In the genomic region with DNA sequence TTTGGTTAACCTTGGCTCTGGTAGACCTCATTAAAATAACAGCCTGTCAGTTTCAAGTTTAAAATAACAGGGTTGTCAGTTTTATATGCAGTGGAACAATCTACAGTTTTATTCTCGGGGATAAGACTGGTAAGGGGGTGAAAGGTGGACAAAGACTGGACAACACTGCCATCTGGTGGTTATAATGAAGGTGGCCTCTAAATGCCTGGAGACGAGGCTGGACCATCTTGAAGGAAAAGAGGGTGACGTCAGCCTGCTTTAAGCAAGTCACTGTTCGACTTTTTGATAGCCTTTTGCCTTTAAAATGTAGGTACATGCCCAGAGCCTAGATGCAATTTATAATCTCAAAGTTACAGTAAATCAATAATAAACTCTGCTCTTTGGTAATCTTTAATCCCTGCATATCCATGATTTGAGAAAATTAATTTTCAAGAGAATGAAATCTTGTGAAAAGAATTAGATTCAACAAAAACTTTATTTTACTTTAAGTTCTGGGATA, we compare ENCODE assay signal across 8 cellular contexts.
DNase-seq lines count a peak whose midpoint lies in the region; ATAC-seq and TF ChIP-seq lines count a peak whose summit lies in the region.

No MANE protein-coding gene starts in this region.

- H3K4me3 ChIP-seq in left lung = no peak overlapping the region

- intact Hi-C loops in CD4-positive, alpha-beta T cell (cut with DNase I, micrococcal nuclease) = no loop called here
- intact Hi-C loops in left lung (cut with DNase I) = no loop called here

- TF ChIP-seq CTCF in CD4-positive, alpha-beta T cell (IDR thresholded peaks at IDR 0.05) = peak; percentile 90
- peak; percentile 95 for TF ChIP-seq CTCF in chondrocyte (IDR thresholded peaks at IDR 0.05)
- peak; percentile 88 to 90 for TF ChIP-seq CTCF in left lung (IDR thresholded peaks at IDR 0.05)

- H3K27ac ChIP-seq in CD4-positive, alpha-beta T cell (ENCODE audit: low read depth, low read length) = no peak overlapping the region
- no peak overlapping the region for H3K27ac ChIP-seq in left lung

- ATAC-seq in CD4-positive, alpha-beta T cell (ENCODE audit: poor library complexity) = peak; percentile 99
- peak; percentile 86 for ATAC-seq in GM19324 (IDR thresholded peaks at IDR 0.05; ENCODE audit: low FRiP score, unreplicated experiment)
- ATAC-seq in HG03354 (IDR thresholded peaks at IDR 0.05; ENCODE audit: poor library complexity, severe bottlenecking, unreplicated experiment) = peak; percentile 100
- ATAC-seq in activated CD4-positive, CD25-positive, alpha-beta regulatory T cell treated with anti-CD3 and anti-CD28 coated beads, Interleukin-2, amount 50 U/mL, for 24 hours = peak; percentile 92 to 93
- peak; percentile 99 for ATAC-seq in left lung

- H3K9me3 Mint-ChIP-seq in CD4-positive, alpha-beta T cell = no peaks in the 10 kb centered on the region
- H3K9me3 Mint-ChIP-seq in chondrocyte (ENCODE audit: low read depth) = no peaks in the 10 kb centered on the region

- H3K9me3 ChIP-seq in CD4-positive, alpha-beta T cell (ENCODE audit: control insufficient read depth, low read length) = no peaks in the 10 kb centered on the region
- H3K9me3 ChIP-seq in left lung = no peaks in the 10 kb centered on the region

- peak; percentile 25 to 56 (median 42) for DNase-seq in CD4-positive, alpha-beta T cell
- DNase-seq in NCI-H345 treated with DMSO at 0.1 percent for 48 hours (lab: John Stamatoyannopoulos, UW; ENCODE audit: unreplicated experiment) (peak; percentile 71), chondrocyte (ENCODE audit: low spot score) (no peak), left lung (no peak)
- peak; percentile 48 to 60 (median 53) for DNase-seq in stimulated activated CD4-positive, alpha-beta T cell treated with anti-CD3 and anti-CD28 coated beads, TNF-alpha, amount 100 ng/mL, for 24 hours (ENCODE audit: low read depth in 3 of 3)

- POLR2A ChIA-PET in CD4-positive, alpha-beta T cell (lab: Charles Lee) = no interaction called here

- CTCF ChIA-PET in CD4-positive, alpha-beta T cell (lab: Charles Lee) = interaction anchor here (0.9 kb wide), 1 partner anchor 11 kb away, joined by 3 read pairs; no protein-coding TSS in a partner anchor

- no peaks in the 10 kb centered on the region for H3K27me3 ChIP-seq in CD4-positive, alpha-beta T cell (ENCODE audit: control insufficient read depth, insufficient read depth, low read length)
- no peaks in the 10 kb centered on the region for H3K27me3 ChIP-seq in left lung

- no peak overlapping the region for H3K27ac Mint-ChIP-seq in CD4-positive, alpha-beta T cell
- H3K27ac Mint-ChIP-seq in chondrocyte (ENCODE audit: unreplicated experiment) = no peak overlapping the region

- no peaks in the 10 kb centered on the region for H3K36me3 Mint-ChIP-seq in CD4-positive, alpha-beta T cell (ENCODE audit: low read depth)
- peaks cover 2% of the 10 kb centered on the region for H3K36me3 Mint-ChIP-seq in chondrocyte (ENCODE audit: low read depth)

- peaks cover 15% of the 10 kb centered on the region for H3K27me3 Mint-ChIP-seq in CD4-positive, alpha-beta T cell
- H3K27me3 Mint-ChIP-seq in chondrocyte (ENCODE audit: low read depth) = no peaks in the 10 kb centered on the region

- no peaks in the 10 kb centered on the region for H3K36me3 ChIP-seq in left lung

- H3K4me1 Mint-ChIP-seq in CD4-positive, alpha-beta T cell (ENCODE audit: low read depth) = no peaks in the 10 kb centered on the region
- H3K4me1 Mint-ChIP-seq in chondrocyte (ENCODE audit: low read depth) = peaks cover 22% of the 10 kb centered on the region

- H3K4me1 ChIP-seq in left lung = no peaks in the 10 kb centered on the region

- H3K4me3 Mint-ChIP-seq in CD4-positive, alpha-beta T cell = no peak overlapping the region
- no peak overlapping the region for H3K4me3 Mint-ChIP-seq in chondrocyte (ENCODE audit: unreplicated experiment)

Comparison
In these comparisons a context has a peak if more than half of its experiments do, and no peak if none do; other contexts are left out.
1. DNase-seq: peak in CD4-positive, alpha-beta T cell (10 of 10), NCI-H345 treated with DMSO at 0.1 percent for 48 hours (single experiment) and stimulated activated CD4-positive, alpha-beta T cell treated with anti-CD3 and anti-CD28 coated beads, TNF-alpha, amount 100 ng/mL, for 24 hours (3 of 3); none in chondrocyte (single experiment) and left lung (0 of 2).
2. Peak in every context shown above with its lines, with median percentiles within 50 percentile points of each other: ATAC-seq and CTCF ChIP-seq.